ENCODE assay signal across 13 cellular contexts in the genomic region with DNA sequence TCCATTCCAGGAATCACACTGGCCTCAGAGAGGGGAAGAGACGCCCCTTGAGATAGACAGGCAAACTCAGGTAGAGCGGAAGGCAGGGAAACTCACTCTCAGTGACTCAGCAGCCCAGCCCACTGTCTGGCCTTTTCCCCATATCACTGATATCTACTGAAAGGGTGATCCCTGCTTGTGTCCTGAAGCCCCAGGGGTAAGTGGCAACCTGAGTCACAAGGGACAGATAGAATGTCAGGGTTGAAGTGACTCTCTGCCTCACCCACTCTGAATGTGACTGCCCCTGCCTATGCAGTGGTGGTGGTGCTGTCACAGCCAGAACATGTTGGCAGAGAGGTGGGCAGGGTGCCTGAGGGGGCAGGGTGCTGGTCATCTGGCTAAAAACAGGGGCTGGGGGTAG.
DNase-seq lines count a peak whose midpoint lies in the region; FAIRE-seq and TF ChIP-seq lines count a peak whose summit lies in the region.
"Had no signal": no experiment of that assay in that cellular context is flagged by ENCODE, and none has a peak within 500 bp of the region (broad histone marks: within the 10 kb centered on the region; RNA-seq: fewer than 3 reads in every experiment).

No MANE protein-coding gene starts in this region.

- no peak overlapping the region for H3K4me3 ChIP-seq in kidney (ENCODE audit: low read length in 2 of 2)
- H3K4me3 ChIP-seq: uterus had no signal

- H3K27ac ChIP-seq in adipose tissue (ENCODE audit: low read depth, low read length) (peak overlapping the region; percentile 2), kidney (ENCODE audit: low read depth in 2 of 2, low read length in 2 of 2) (no peak overlapping the region)
- H3K27ac ChIP-seq: uterus had no signal

- H3K4me3 Mint-ChIP-seq in HFFc6 = no peak overlapping the region
- H3K4me3 Mint-ChIP-seq: IgD-negative memory B cell had no signal

- H3K9me3 ChIP-seq in kidney (ENCODE audit: control insufficient read depth in 1 of 2, low read length in 2 of 2) = no peaks in the 10 kb centered on the region
- H3K9me3 ChIP-seq: uterus had no signal

- TF ChIP-seq CTCF in HFFc6 (IDR thresholded peaks at IDR 0.05) = no peak
- TF ChIP-seq CTCF in kidney (IDR thresholded peaks at IDR 0.05; ENCODE audit: borderline replicate concordance, extremely low read depth, insufficient read depth) = no peak

- in situ Hi-C loops in ACHN (cut with HindIII; ENCODE audit: low pct_ligation_motif_present, low pct_unique_long_range_greater_than_20kb, low sequenced_read_pairs) = no loop called here

- FAIRE-seq in kidney (lab: Jason Lieb, UNC) = no peak

- H3K27me3 Mint-ChIP-seq in HFFc6 (ENCODE audit: insufficient read depth) = no peaks in the 10 kb centered on the region
- H3K27me3 Mint-ChIP-seq: IgD-negative memory B cell, naive B cell had no signal

- no peaks in the 10 kb centered on the region for H3K9me3 Mint-ChIP-seq in HFFc6
- H3K9me3 Mint-ChIP-seq: IgD-negative memory B cell, naive B cell had no signal

- peaks cover 81% of the 10 kb centered on the region for H3K4me1 Mint-ChIP-seq in HFFc6 (ENCODE audit: low read depth)

- H3K27ac Mint-ChIP-seq in HFFc6 = peak overlapping the region; percentile 38; the same call in 1 of the 2 replicates

- H3K36me3 ChIP-seq in kidney (ENCODE audit: control insufficient read depth in 1 of 2, insufficient read depth in 2 of 2, low read length in 2 of 2) = no peaks in the 10 kb centered on the region
- H3K36me3 ChIP-seq: uterus had no signal

- DNase-seq in ACHN (peak; percentile 22), HFFc6 (no peak), kidney (peak; percentile 61), NCI-H187 (lab: John Stamatoyannopoulos, UW) (no peak), GOT3 (lab: John Stamatoyannopoulos, UW) (no peak), GM03348 (ENCODE audit: low spot score) (no peak), NCI-H526 (lab: John Stamatoyannopoulos, UW) (no peak)
- DNase-seq: activated CD8-positive, alpha-beta memory T cell treated with anti-CD3 and anti-CD28 coated beads, Interleukin-2, amount 50 U/mL, for 4 hours; naive B cell; NCI-H2081 treated with DMSO at 0.1 percent for 48 hours; uterus had no signal

- WGBS in adipose tissue, 3 donors = 76 to 100% (median 89%) methylated on average over 2 of the region's 2 CpGs

- H3K4me1 ChIP-seq in kidney (ENCODE audit: control insufficient read depth in 1 of 2, insufficient read depth in 1 of 2, low read depth in 1 of 2, low read length in 2 of 2) = peaks cover 6 to 13% of the 10 kb centered on the region in 2 donors

- intact Hi-C loops in kidney (cut with DNase I) = no loop called here

- H3K9ac ChIP-seq in kidney (ENCODE audit: low read length in 2 of 2) = no peak overlapping the region

- H3K36me3 Mint-ChIP-seq in HFFc6 (ENCODE audit: low read depth) = no peaks in the 10 kb centered on the region
- H3K36me3 Mint-ChIP-seq: IgD-negative memory B cell, naive B cell had no signal

Comparison
In these comparisons a context has a peak if more than half of its experiments do, and no peak if none do; other contexts are left out.
1. DNase-seq: peak in ACHN (single experiment) and kidney (single experiment); none in HFFc6 (single experiment), NCI-H187 (0 of 2), GOT3 (single experiment), GM03348 (single experiment) and NCI-H526 (0 of 2).